Comparison of ENCODE assay signal across 1 cellular context in genomic region chr10:79070091-79070610, GRCh38.
TF ChIP-seq lines count a peak whose summit lies in the region.

No MANE protein-coding gene starts in this region.

TF ChIP-seq in K562, 482 proteins besides CTCF, POLR2A, EP300 and RAD21 (continued from another document):
- TF ChIP-seq ZBTB49 (CRISPR knock-in tag; IDR thresholded peaks at IDR 0.05; ENCODE audit: borderline replicate concordance), result no peak
- TF ChIP-seq SMAD3 (CRISPR knock-in tag; conservative IDR thresholded peaks at IDR 0.05), result no peak
- TF ChIP-seq ARID2 (IDR thresholded peaks at IDR 0.05), result no peak
- TF ChIP-seq HMGN3 (IDR thresholded peaks at IDR 0.05; ENCODE audit: borderline replicate concordance, extremely low read depth, insufficient read length, low read depth, low read length), result peak; percentile 39
- TF ChIP-seq UBTF (IDR thresholded peaks at IDR 0.05; ENCODE audit: borderline replicate concordance in 1 of 2, low read depth in 2 of 2, low read length in 2 of 2), result 0 out of 4 replicates have a peak, but pooled peaks of 1 of the 2 experiments have one; percentile 36
- no peak for TF ChIP-seq FOXJ3 (CRISPR knock-in tag; IDR thresholded peaks at IDR 0.05)
- TF ChIP-seq RBFOX2 (IDR thresholded peaks at IDR 0.05; ENCODE audit: low read depth, low read length), result peak; percentile 12; the same call in 1 of the 2 replicates
